Comparison of ENCODE assay signal across 1 cellular context in genomic region chr19:5484398-5485285, GRCh38.
TF ChIP-seq lines count a peak whose summit lies in the region.

No MANE protein-coding gene starts in this region.

TF ChIP-seq in HepG2, 621 proteins besides CTCF, POLR2A, EP300 and RAD21 (continued from another document):
- TF ChIP-seq, protein P1, sequence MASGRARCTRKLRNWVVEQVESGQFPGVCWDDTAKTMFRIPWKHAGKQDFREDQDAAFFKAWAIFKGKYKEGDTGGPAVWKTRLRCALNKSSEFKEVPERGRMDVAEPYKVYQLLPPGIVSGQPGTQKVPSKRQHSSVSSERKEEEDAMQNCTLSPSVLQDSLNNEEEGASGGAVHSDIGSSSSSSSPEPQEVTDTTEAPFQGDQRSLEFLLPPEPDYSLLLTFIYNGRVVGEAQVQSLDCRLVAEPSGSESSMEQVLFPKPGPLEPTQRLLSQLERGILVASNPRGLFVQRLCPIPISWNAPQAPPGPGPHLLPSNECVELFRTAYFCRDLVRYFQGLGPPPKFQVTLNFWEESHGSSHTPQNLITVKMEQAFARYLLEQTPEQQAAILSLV (CRISPR knock-in tag; IDR thresholded peaks at IDR 0.05; ENCODE audit: borderline replicate concordance) = no peak
- TF ChIP-seq FOXM1 (CRISPR knock-in tag; IDR thresholded peaks at IDR 0.05) (no peak), TBX2 (CRISPR knock-in tag; IDR thresholded peaks at IDR 0.05; ENCODE audit: borderline replicate concordance) (no peak), NR0B2 (CRISPR knock-in tag; IDR thresholded peaks at IDR 0.05) (no peak), NFYB (CRISPR knock-in tag; IDR thresholded peaks at IDR 0.05) (0 out of 2 replicates have a peak, but pooled peaks have one; percentile 18), ZNF367 (CRISPR knock-in tag; IDR thresholded peaks at IDR 0.05; ENCODE audit: borderline replicate concordance) (no peak), CENPX (CRISPR knock-in tag; IDR thresholded peaks at IDR 0.05) (no peak), KLF11 (CRISPR knock-in tag; IDR thresholded peaks at IDR 0.05) (no peak), SKI (IDR thresholded peaks at IDR 0.05; ENCODE audit: partially characterized antibody) (peak; percentile 48), ZNF713 (CRISPR knock-in tag; IDR thresholded peaks at IDR 0.05) (no peak), ELF1 (CRISPR knock-in tag; IDR thresholded peaks at IDR 0.05) (no peak), ZNF274 (CRISPR knock-in tag; IDR thresholded peaks at IDR 0.05) (0 out of 2 replicates have a peak, but pooled peaks have one; percentile 13), NFIC (IDR thresholded peaks at IDR 0.05; ENCODE audit: low read length) (no peak), MED1 (CRISPR knock-in tag; IDR thresholded peaks at IDR 0.05) (0 out of 2 replicates have a peak, but pooled peaks have one; percentile 41), NCOR1 (IDR thresholded peaks at IDR 0.05; ENCODE audit: borderline replicate concordance, low read length) (peak; percentile 70; the same call in 1 of the 2 replicates), MZF1 (CRISPR knock-in tag; IDR thresholded peaks at IDR 0.05; ENCODE audit: borderline replicate concordance) (no peak), ZFAT (CRISPR knock-in tag; conservative IDR thresholded peaks at IDR 0.05) (no peak), ZNF678 (CRISPR knock-in tag; IDR thresholded peaks at IDR 0.05) (no peak), KDM2A (CRISPR knock-in tag; IDR thresholded peaks at IDR 0.05; ENCODE audit: borderline replicate concordance, low read depth) (peak; percentile 35; the same call in 1 of the 2 replicates), NR2F1 (CRISPR knock-in tag; IDR thresholded peaks at IDR 0.05) (peak; percentile 42 to 49; a peak in 1 of 4 replicates), NCOA1 (CRISPR knock-in tag; IDR thresholded peaks at IDR 0.05) (peak; percentile 19; the same call in 1 of the 2 replicates), HOXA3 (CRISPR knock-in tag; IDR thresholded peaks at IDR 0.05) (peak; percentile 66), ARID3A (IDR thresholded peaks at IDR 0.05; ENCODE audit: low read depth, low read length) (peak; percentile 58), ZNF776 (CRISPR knock-in tag; IDR thresholded peaks at IDR 0.05) (no peak), ZNF160 (CRISPR knock-in tag; IDR thresholded peaks at IDR 0.05) (no peak), ERF (CRISPR knock-in tag; IDR thresholded peaks at IDR 0.05) (no peak), PAWR (CRISPR knock-in tag; IDR thresholded peaks at IDR 0.05; ENCODE audit: borderline replicate concordance) (no peak), ZNF547 (CRISPR knock-in tag; IDR thresholded peaks at IDR 0.05) (no peak), ZBTB7A (CRISPR knock-in tag; IDR thresholded peaks at IDR 0.05) (no peak), RCOR2 (CRISPR knock-in tag; IDR thresholded peaks at IDR 0.05) (no peak), SP1 (IDR thresholded peaks at IDR 0.05) (no peak), SP1 (CRISPR knock-in tag; IDR thresholded peaks at IDR 0.05) (no peak), MYC (CRISPR knock-in tag; IDR thresholded peaks at IDR 0.05; ENCODE audit: borderline replicate concordance) (peak; percentile 16; the same call in 1 of the 2 replicates), MBD4 (IDR thresholded peaks at IDR 0.05; ENCODE audit: borderline replicate concordance, low read length) (no peak), NFRKB (IDR thresholded peaks at IDR 0.05) (no peak), ZNF558 (CRISPR knock-in tag; IDR thresholded peaks at IDR 0.05; ENCODE audit: borderline replicate concordance) (no peak), ZFP1 (CRISPR knock-in tag; IDR thresholded peaks at IDR 0.05) (0 out of 2 replicates have a peak, but pooled peaks have one; percentile 37), SMARCE1 (IDR thresholded peaks at IDR 0.05; ENCODE audit: borderline replicate concordance) (no peak), JARID2 (CRISPR knock-in tag; IDR thresholded peaks at IDR 0.05; ENCODE audit: insufficient replicate concordance) (peak; percentile 45), SNAPC5 (CRISPR knock-in tag; IDR thresholded peaks at IDR 0.05; ENCODE audit: borderline replicate concordance) (no peak), ZNF431 (CRISPR knock-in tag; IDR thresholded peaks at IDR 0.05; ENCODE audit: borderline replicate concordance, low read depth) (no peak), ZNF720 (CRISPR knock-in tag; IDR thresholded peaks at IDR 0.05) (no peak), ZNF652 (CRISPR knock-in tag; IDR thresholded peaks at IDR 0.05; ENCODE audit: borderline replicate concordance, low read depth) (no peak), NR1H2 (CRISPR knock-in tag; IDR thresholded peaks at IDR 0.05; ENCODE audit: borderline replicate concordance, low read depth) (no peak), NKX3-1 (CRISPR knock-in tag; IDR thresholded peaks at IDR 0.05) (no peak), CBFB (CRISPR knock-in tag; IDR thresholded peaks at IDR 0.05) (peak; percentile 49; the same call in 1 of the 2 replicates), ZNF766 (CRISPR knock-in tag; IDR thresholded peaks at IDR 0.05; ENCODE audit: borderline replicate concordance) (no peak), FOXC1 (CRISPR knock-in tag; IDR thresholded peaks at IDR 0.05; ENCODE audit: borderline replicate concordance) (no peak), ZNF775 (CRISPR knock-in tag; IDR thresholded peaks at IDR 0.05; ENCODE audit: borderline replicate concordance) (no peak), ZNF101 (CRISPR knock-in tag; IDR thresholded peaks at IDR 0.05; ENCODE audit: borderline replicate concordance, low read depth) (no peak), ZIK1 (CRISPR knock-in tag; IDR thresholded peaks at IDR 0.05; ENCODE audit: borderline replicate concordance, low read depth) (no peak), DNMT3B (CRISPR knock-in tag; conservative IDR thresholded peaks at IDR 0.05) (no peak), NR3C1 (CRISPR knock-in tag; IDR thresholded peaks at IDR 0.05) (no peak), RFX5 (IDR thresholded peaks at IDR 0.05; ENCODE audit: low read depth, low read length) (no peak)
- TF ChIP-seq, protein P2, sequence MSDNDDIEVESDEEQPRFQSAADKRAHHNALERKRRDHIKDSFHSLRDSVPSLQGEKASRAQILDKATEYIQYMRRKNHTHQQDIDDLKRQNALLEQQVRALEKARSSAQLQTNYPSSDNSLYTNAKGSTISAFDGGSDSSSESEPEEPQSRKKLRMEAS (IDR thresholded peaks at IDR 0.05) = peak; percentile 33; the same call in 1 of the 2 replicates
- TF ChIP-seq, protein P3, sequence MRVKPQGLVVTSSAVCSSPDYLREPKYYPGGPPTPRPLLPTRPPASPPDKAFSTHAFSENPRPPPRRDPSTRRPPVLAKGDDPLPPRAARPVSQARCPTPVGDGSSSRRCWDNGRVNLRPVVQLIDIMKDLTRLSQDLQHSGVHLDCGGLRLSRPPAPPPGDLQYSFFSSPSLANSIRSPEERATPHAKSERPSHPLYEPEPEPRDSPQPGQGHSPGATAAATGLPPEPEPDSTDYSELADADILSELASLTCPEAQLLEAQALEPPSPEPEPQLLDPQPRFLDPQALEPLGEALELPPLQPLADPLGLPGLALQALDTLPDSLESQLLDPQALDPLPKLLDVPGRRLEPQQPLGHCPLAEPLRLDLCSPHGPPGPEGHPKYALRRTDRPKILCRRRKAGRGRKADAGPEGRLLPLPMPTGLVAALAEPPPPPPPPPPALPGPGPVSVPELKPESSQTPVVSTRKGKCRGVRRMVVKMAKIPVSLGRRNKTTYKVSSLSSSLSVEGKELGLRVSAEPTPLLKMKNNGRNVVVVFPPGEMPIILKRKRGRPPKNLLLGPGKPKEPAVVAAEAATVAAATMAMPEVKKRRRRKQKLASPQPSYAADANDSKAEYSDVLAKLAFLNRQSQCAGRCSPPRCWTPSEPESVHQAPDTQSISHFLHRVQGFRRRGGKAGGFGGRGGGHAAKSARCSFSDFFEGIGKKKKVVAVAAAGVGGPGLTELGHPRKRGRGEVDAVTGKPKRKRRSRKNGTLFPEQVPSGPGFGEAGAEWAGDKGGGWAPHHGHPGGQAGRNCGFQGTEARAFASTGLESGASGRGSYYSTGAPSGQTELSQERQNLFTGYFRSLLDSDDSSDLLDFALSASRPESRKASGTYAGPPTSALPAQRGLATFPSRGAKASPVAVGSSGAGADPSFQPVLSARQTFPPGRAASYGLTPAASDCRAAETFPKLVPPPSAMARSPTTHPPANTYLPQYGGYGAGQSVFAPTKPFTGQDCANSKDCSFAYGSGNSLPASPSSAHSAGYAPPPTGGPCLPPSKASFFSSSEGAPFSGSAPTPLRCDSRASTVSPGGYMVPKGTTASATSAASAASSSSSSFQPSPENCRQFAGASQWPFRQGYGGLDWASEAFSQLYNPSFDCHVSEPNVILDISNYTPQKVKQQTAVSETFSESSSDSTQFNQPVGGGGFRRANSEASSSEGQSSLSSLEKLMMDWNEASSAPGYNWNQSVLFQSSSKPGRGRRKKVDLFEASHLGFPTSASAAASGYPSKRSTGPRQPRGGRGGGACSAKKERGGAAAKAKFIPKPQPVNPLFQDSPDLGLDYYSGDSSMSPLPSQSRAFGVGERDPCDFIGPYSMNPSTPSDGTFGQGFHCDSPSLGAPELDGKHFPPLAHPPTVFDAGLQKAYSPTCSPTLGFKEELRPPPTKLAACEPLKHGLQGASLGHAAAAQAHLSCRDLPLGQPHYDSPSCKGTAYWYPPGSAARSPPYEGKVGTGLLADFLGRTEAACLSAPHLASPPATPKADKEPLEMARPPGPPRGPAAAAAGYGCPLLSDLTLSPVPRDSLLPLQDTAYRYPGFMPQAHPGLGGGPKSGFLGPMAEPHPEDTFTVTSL (CRISPR knock-in tag; IDR thresholded peaks at IDR 0.05; ENCODE audit: borderline replicate concordance) = peak; percentile 60; the same call in 1 of the 2 replicates
- TF ChIP-seq, protein P4, sequence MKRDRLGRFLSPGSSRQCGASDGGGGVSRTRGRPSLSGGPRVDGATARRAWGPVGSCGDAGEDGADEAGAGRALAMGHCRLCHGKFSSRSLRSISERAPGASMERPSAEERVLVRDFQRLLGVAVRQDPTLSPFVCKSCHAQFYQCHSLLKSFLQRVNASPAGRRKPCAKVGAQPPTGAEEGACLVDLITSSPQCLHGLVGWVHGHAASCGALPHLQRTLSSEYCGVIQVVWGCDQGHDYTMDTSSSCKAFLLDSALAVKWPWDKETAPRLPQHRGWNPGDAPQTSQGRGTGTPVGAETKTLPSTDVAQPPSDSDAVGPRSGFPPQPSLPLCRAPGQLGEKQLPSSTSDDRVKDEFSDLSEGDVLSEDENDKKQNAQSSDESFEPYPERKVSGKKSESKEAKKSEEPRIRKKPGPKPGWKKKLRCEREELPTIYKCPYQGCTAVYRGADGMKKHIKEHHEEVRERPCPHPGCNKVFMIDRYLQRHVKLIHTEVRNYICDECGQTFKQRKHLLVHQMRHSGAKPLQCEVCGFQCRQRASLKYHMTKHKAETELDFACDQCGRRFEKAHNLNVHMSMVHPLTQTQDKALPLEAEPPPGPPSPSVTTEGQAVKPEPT (CRISPR knock-in tag; IDR thresholded peaks at IDR 0.05; ENCODE audit: low read depth) = no peak
